In the genomic region with DNA sequence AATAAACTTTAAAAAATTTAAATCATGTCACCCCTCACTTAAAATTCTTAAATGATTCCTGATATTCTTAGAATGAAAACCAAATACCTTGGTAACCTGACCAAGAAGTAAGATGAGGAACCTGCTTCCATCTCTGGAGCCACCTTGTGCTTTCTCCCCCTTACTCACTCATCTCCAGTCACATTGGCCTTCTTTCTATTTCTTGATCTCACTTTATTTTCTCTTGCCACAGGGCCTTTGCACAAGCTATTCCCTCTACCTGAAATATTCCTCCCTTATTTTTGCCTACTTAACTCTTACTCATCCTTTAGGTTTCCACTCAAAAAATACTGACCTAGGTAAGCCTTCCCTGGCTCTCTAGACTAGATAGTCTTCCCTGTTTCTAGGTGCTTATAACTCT, we compare ENCODE assay signal across 10 cellular contexts.
"Had no signal": no experiment of that assay in that cellular context is flagged by ENCODE, and none has a peak within 500 bp of the region (broad histone marks: within the 10 kb centered on the region; RNA-seq: fewer than 3 reads in every experiment).

No MANE protein-coding gene starts in this region.

- H3K9me3 ChIP-seq: HAP-1 had no signal

- FAIRE-seq: H54 had no signal

- H3K27ac Mint-ChIP-seq: GM23338, H9, HFFc6 had no signal

- H3K9ac ChIP-seq: GM23248 had no signal

- H3K4me3 Mint-ChIP-seq: GM23338, H9, HFFc6 had no signal

- DNase-seq: GM23248, GOT3, H7, H9, HCEC 1CT, HFFc6 had no signal

- H3K27ac ChIP-seq: GM23248 had no signal

- H2AFZ ChIP-seq: GM23248, GM23338 had no signal

- H3K4me3 ChIP-seq: GM23248, GM23338, HAP-1 had no signal

- H3K4me2 ChIP-seq: GM23338 had no signal

- H3K9me3 Mint-ChIP-seq: GM23338, H9, HFFc6 had no signal

- ATAC-seq: GM23338, HCT116 had no signal
